Comparison of ENCODE assay signal across 8 cellular contexts in the genomic region with DNA sequence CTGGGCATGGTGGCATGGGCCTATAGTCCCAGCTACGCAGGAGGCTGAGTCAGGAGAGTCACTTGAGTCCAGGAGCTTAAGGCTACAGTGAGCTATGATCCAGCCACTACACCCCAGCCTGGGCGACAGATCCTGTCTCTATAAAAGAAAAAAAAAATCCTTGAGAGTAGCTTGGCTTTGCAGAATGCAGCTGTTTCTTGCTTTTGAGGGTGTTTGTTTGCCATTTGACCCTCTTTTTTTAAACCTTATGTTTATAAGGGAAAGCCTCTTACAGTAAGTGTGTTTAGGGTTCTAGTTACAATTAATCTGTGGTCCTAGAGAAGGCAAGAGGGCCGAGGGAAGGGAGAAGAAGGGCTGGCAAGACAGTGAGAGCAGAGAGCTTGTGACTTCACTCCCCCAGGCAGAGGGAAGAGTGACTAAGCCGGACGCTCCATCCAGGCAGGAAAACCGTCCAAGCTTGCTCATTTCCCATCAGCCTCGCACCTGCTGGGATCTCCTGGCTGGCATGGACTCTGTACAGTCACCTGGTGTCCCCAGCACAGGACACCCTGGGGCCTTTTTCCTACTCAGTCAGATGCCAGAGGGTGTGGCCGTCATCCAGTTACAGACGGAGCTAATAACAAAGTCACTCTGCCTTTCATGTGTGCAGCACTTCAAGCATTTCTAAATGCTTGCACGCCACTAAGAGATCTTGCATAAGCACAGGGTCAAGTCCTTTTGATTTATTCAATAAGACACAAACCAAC. TPM values are rescaled to one million over a fixed set of nuclear protein-coding genes. Genes with fewer than 3 reads are reported as not detected.
DNase-seq lines count a peak whose midpoint lies in the region; ATAC-seq, FAIRE-seq and TF ChIP-seq lines count a peak whose summit lies in the region.

No MANE protein-coding gene starts in this region.

- H3K36me3 ChIP-seq in pancreas: no peaks in the 10 kb centered on the region

- no peaks in the 10 kb centered on the region for H3K9me3 ChIP-seq in pancreas

- H3K36me3 Mint-ChIP-seq in activated T-cell treated with anti-CD3 and anti-CD28 coated beads, Interleukin-2, amount 50 U/mL, for 72 hours (ENCODE audit: insufficient read depth in 2 of 2): no peaks in the 10 kb centered on the region

- TF ChIP-seq CTCF in fibroblast of pulmonary artery (IDR thresholded peaks at IDR 0.05; ENCODE audit: low read length, missing control alignments) (no peak), pancreas (IDR thresholded peaks at IDR 0.05) (no peak)

- no peaks in the 10 kb centered on the region for H3K27me3 Mint-ChIP-seq in activated T-cell treated with anti-CD3 and anti-CD28 coated beads, Interleukin-2, amount 50 U/mL, for 72 hours (ENCODE audit: low read depth)

- H3K4me3 ChIP-seq in fibroblast of pulmonary artery (replicated peaks; ENCODE audit: low read depth, low read length) (no peak overlapping the region), pancreas (no peak overlapping the region)

- no peaks in the 10 kb centered on the region for H3K4me1 ChIP-seq in pancreas

- no peak overlapping the region for H3K27ac ChIP-seq in pancreas

- ATAC-seq in pancreas (peak; percentile 31 to 85 (median 70)), HG02588 (IDR thresholded peaks at IDR 0.05; ENCODE audit: unreplicated experiment) (no peak)
- ATAC-seq in activated T-cell treated with anti-CD3 and anti-CD28 coated beads, Interleukin-2, amount 50 U/mL, for 72 hours (replicated peaks in 1 of 2): no peak

- WGBS in pancreas, 2 donors: 67 to 68% methylated on average over 10 of the region's 10 CpGs

- DNase-seq in HTR-8/SVneo (ENCODE audit: insufficient read length, low spot score): peak; percentile 71
- DNase-seq in RKO (ENCODE audit: low spot score): peak; percentile 83
- DNase-seq in fibroblast of pulmonary artery (ENCODE audit: low read depth): peak; percentile 85
- DNase-seq in pancreas: peak in 4 of 6 donors; percentile 22 to 60 (median 32)
- DNase-seq in GF-D8 (lab: John Stamatoyannopoulos, UW): no peak
- DNase-seq in activated T-cell treated with anti-CD3 and anti-CD28 coated beads, Interleukin-2, amount 50 U/mL, for 72 hours: no peak
- DNase-seq in activated effector memory CD4-positive, alpha-beta T cell treated with Interleukin-2 at 50 U/mL for 16 hours: no peak

- FAIRE-seq in HTR-8/SVneo (lab: Jason Lieb, UNC) (no peak), pancreas (lab: Jason Lieb, UNC) (no peak)

- no peaks in the 10 kb centered on the region for H3K4me1 Mint-ChIP-seq in activated T-cell treated with anti-CD3 and anti-CD28 coated beads, Interleukin-2, amount 50 U/mL, for 72 hours (ENCODE audit: low read depth)

- intact Hi-C loops in pancreas (cut with DNase I): no loop called here

- no peaks in the 10 kb centered on the region for H3K9me3 Mint-ChIP-seq in activated T-cell treated with anti-CD3 and anti-CD28 coated beads, Interleukin-2, amount 50 U/mL, for 72 hours

- H3K27ac Mint-ChIP-seq in activated T-cell treated with anti-CD3 and anti-CD28 coated beads, Interleukin-2, amount 50 U/mL, for 72 hours: no peak overlapping the region

- no peak overlapping the region for H3K4me3 Mint-ChIP-seq in activated T-cell treated with anti-CD3 and anti-CD28 coated beads, Interleukin-2, amount 50 U/mL, for 72 hours

- no peaks in the 10 kb centered on the region for H3K27me3 ChIP-seq in pancreas

RNA-seq across cellular contexts. Expression of gene PSEN2, which starts 55.5 kb away (rescaled TPM):
- 10 to 100 TPM; 36.5 to 70.2 (median 44.1) TPM for total RNA-seq in pancreas
- polyA plus RNA-seq in pancreas: 10 to 100 TPM; 31.4 to 37.1 TPM
- total RNA-seq in activated T-cell treated with anti-CD3 and anti-CD28 coated beads, Interleukin-2, amount 50 U/mL, for 72 hours: 10 to 100 TPM; 10.7 to 11.7 TPM

Comparison
In these comparisons a context has a peak if more than half of its experiments do, and no peak if none do; other contexts are left out.
1. DNase-seq: peak in HTR-8/SVneo (single experiment), RKO (single experiment), fibroblast of pulmonary artery (single experiment) and pancreas (4 of 6); none in GF-D8 (single experiment), activated T-cell treated with anti-CD3 and anti-CD28 coated beads, Interleukin-2, amount 50 U/mL, for 72 hours (0 of 2) and activated effector memory CD4-positive, alpha-beta T cell treated with Interleukin-2 at 50 U/mL for 16 hours (single experiment).
2. ATAC-seq: peak in pancreas (4 of 4); none in HG02588 (single experiment) and activated T-cell treated with anti-CD3 and anti-CD28 coated beads, Interleukin-2, amount 50 U/mL, for 72 hours (0 of 2).